9 cellular contexts compared by ENCODE assay signal in genomic region chr6:10019851-10020250, GRCh38.
"Had no signal": no experiment of that assay in that cellular context is flagged by ENCODE, and none has a peak within 500 bp of the region (broad histone marks: within the 10 kb centered on the region; RNA-seq: fewer than 3 reads in every experiment).

No MANE protein-coding gene starts in this region.

- H3K36me3 ChIP-seq: HAP-1 had no signal

- H3K9me3 ChIP-seq: HAP-1 had no signal

- DNase-seq: GM23248, GOT3, H7, H9, HCEC 1CT, HFFc6 had no signal

- H3K4me1 ChIP-seq: HAP-1 had no signal

- ATAC-seq: GM23338, HCT116 had no signal

- H3K27ac ChIP-seq: GM23248 had no signal

- H3K4me3 ChIP-seq: GM23248, GM23338, HAP-1 had no signal
